Comparison of ENCODE assay signal across 8 cellular contexts in genomic region chr3:184261270-184262165, GRCh38. TPM values are rescaled to one million over a fixed set of nuclear protein-coding genes. Genes with fewer than 3 reads are reported as not detected.
A peak's percentile ranks its signal among the peaks of the same experiment; 100 is the strongest.
DNase-seq lines count a peak whose midpoint lies in the region; ATAC-seq and TF ChIP-seq lines count a peak whose summit lies in the region.

Gene CAMK2N2 (minus strand): TSS chr3:184261553. CDS start chr3:184261285, 268 bp downstream.

- H3K36me3 ChIP-seq in endodermal cell (ENCODE audit: control insufficient read depth, insufficient read depth, low read length) = no peaks in the 10 kb centered on the region

- TF ChIP-seq CTCF in endodermal cell (conservative IDR thresholded peaks at IDR 0.05) = no peak

- DNase-seq in DMS79 treated with DMSO at 0.1 percent for 48 hours (lab: John Stamatoyannopoulos, UW) (peak; percentile 82), HT-29 (ENCODE audit: low spot score) (peak; percentile 40), NCI-H748 treated with DMSO at 0.1 percent for 48 hours (lab: John Stamatoyannopoulos, UW) (peak; percentile 71), endodermal cell (peak; percentile 95), memory B cell (ENCODE audit: low spot score in 2 of 2) (no peak)
- peak; percentile 76 for DNase-seq in activated CD8-positive, alpha-beta memory T cell treated with anti-CD3 and anti-CD28 coated beads for 24 hours
- peak; percentile 56 for DNase-seq in stimulated activated naive CD4-positive, alpha-beta T cell treated with Interleukin-2 at 50 U/mL for 16 hours (lab: John Stamatoyannopoulos, UW)

- no peaks in the 10 kb centered on the region for H3K9me3 Mint-ChIP-seq in endodermal cell
- no peaks in the 10 kb centered on the region for H3K9me3 Mint-ChIP-seq in memory B cell

- H3K4me3 ChIP-seq in endodermal cell (ENCODE audit: low read length) = peak within 1 kb of the TSS; percentile 74

- H3K4me3 Mint-ChIP-seq in endodermal cell = peak within 1 kb of the TSS; percentile 66
- peak within 1 kb of the TSS; percentile 77 for H3K4me3 Mint-ChIP-seq in memory B cell

- H3K9ac ChIP-seq in endodermal cell (ENCODE audit: extremely low read depth, low read length, poor library complexity, severe bottlenecking) = no peak within 1 kb of the TSS

- H3K27me3 Mint-ChIP-seq in endodermal cell (ENCODE audit: insufficient read depth) (peaks cover 86% of the 10 kb centered on the region), memory B cell (peaks cover 28% of the 10 kb centered on the region)

- H3K4me1 Mint-ChIP-seq in endodermal cell (peaks cover 14% of the 10 kb centered on the region), memory B cell (peaks cover 19% of the 10 kb centered on the region)

- peak within 1 kb of the TSS; percentile 44 for H3K27ac Mint-ChIP-seq in endodermal cell
- no peak within 1 kb of the TSS for H3K27ac Mint-ChIP-seq in memory B cell

- no peak within 1 kb of the TSS for H3K27ac ChIP-seq in endodermal cell (ENCODE audit: low read depth, low read length)

- H3K27me3 ChIP-seq in endodermal cell (ENCODE audit: control insufficient read depth, insufficient read depth, low read length, poor library complexity, severe bottlenecking) = peaks cover 84% of the 10 kb centered on the region

- WGBS in endodermal cell (ENCODE audit: insufficient coverage in 1 of 2, insufficient read length in 1 of 2), 2 experiments = 0 to 3% methylated on average over 25 to 91 of the region's 91 CpGs

- H3K36me3 Mint-ChIP-seq in endodermal cell (ENCODE audit: low read depth) (peaks cover 6% of the 10 kb centered on the region), memory B cell (peaks cover 6% of the 10 kb centered on the region)

- ATAC-seq in memory B cell (ENCODE audit: low read depth) (peak; percentile 64), GM19455 (IDR thresholded peaks at IDR 0.05; ENCODE audit: unreplicated experiment) (no peak)

- H3K9me3 ChIP-seq in endodermal cell (ENCODE audit: control insufficient read depth, low read length) = no peaks in the 10 kb centered on the region

- H3K4me1 ChIP-seq in endodermal cell (ENCODE audit: control insufficient read depth, insufficient read depth, low read length) = no peaks in the 10 kb centered on the region

RNA-seq across cellular contexts. Expression of gene CAMK2N2, which starts in this region (rescaled TPM):
- total RNA-seq in HT-29 (2014; rRNA removed; shearing (Covaris generic)) = 0.13 TPM in 1 of 2 replicates, not detected in the other
- total RNA-seq in endodermal cell = 1 to 10 TPM in 1 of 2 donors, under 1 TPM in 1; 0.33 to 1.8 TPM
- polyA plus RNA-seq in endodermal cell (2013, experiment 1 of 2) = 4.8 TPM
- polyA plus RNA-seq in endodermal cell (2013, experiment 2 of 2) = 3.8 TPM

Comparison
In these comparisons a context has a peak if more than half of its experiments do, and no peak if none do; other contexts are left out.
1. Peak in DNase-seq in HT-29; RNA of the gene not detected or under 1 TPM.
2. DNase-seq: peak in DMS79 treated with DMSO at 0.1 percent for 48 hours (single experiment), NCI-H748 treated with DMSO at 0.1 percent for 48 hours (single experiment), activated CD8-positive, alpha-beta memory T cell treated with anti-CD3 and anti-CD28 coated beads for 24 hours (single experiment), endodermal cell (single experiment) and stimulated activated naive CD4-positive, alpha-beta T cell treated with Interleukin-2 at 50 U/mL for 16 hours (single experiment); none in memory B cell (0 of 2).